In genomic region chr3:14329116-14329830, GRCh38 we compare ENCODE assay signal across 1 cellular context.
TF ChIP-seq lines count a peak whose summit lies in the region.

No MANE protein-coding gene starts in this region.

TF ChIP-seq in K562, 482 proteins besides CTCF, POLR2A, EP300 and RAD21 (continued from another document):
- TF ChIP-seq TSHZ1 (CRISPR knock-in tag; IDR thresholded peaks at IDR 0.05): no peak
- TF ChIP-seq JUNB (CRISPR knock-in tag; conservative IDR thresholded peaks at IDR 0.05): no peak
- no peak for TF ChIP-seq XRCC5 (IDR thresholded peaks at IDR 0.05; ENCODE audit: low read depth, low read length)
- no peak for TF ChIP-seq HNRNPLL (IDR thresholded peaks at IDR 0.05; ENCODE audit: low read depth, low read length, poor library complexity, severe bottlenecking)
- TF ChIP-seq, protein P1, sequence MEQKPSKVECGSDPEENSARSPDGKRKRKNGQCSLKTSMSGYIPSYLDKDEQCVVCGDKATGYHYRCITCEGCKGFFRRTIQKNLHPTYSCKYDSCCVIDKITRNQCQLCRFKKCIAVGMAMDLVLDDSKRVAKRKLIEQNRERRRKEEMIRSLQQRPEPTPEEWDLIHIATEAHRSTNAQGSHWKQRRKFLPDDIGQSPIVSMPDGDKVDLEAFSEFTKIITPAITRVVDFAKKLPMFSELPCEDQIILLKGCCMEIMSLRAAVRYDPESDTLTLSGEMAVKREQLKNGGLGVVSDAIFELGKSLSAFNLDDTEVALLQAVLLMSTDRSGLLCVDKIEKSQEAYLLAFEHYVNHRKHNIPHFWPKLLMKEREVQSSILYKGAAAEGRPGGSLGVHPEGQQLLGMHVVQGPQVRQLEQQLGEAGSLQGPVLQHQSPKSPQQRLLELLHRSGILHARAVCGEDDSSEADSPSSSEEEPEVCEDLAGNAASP (IDR thresholded peaks at IDR 0.05): no peak
- no peak for TF ChIP-seq PHTF2 (CRISPR knock-in tag; IDR thresholded peaks at IDR 0.05)
- TF ChIP-seq ESRRA (IDR thresholded peaks at IDR 0.05; ENCODE audit: borderline replicate concordance, low read depth): no peak
- TF ChIP-seq C11orf30 (IDR thresholded peaks at IDR 0.05; ENCODE audit: low read depth): peak; percentile 49
- no peak for TF ChIP-seq SRSF1 (IDR thresholded peaks at IDR 0.05; ENCODE audit: low read depth, low read length)
- no peak for TF ChIP-seq ZNF408 (CRISPR knock-in tag; IDR thresholded peaks at IDR 0.05; ENCODE audit: low read depth)
- no peak for TF ChIP-seq TARDBP (IDR thresholded peaks at IDR 0.05)
- peak; percentile 87 for TF ChIP-seq SOX6 (IDR thresholded peaks at IDR 0.05)
- no peak for TF ChIP-seq ILF3 (IDR thresholded peaks at IDR 0.05; ENCODE audit: borderline replicate concordance)
- TF ChIP-seq HDAC1 (IDR thresholded peaks at IDR 0.05): no peak
- TF ChIP-seq ZNF41 (CRISPR knock-in tag; conservative IDR thresholded peaks at IDR 0.05): no peak
- no peak for TF ChIP-seq PCBP1 (IDR thresholded peaks at IDR 0.05; ENCODE audit: low read depth, low read length, poor library complexity, severe bottlenecking)
- no peak for TF ChIP-seq POLR2B (IDR thresholded peaks at IDR 0.05; ENCODE audit: low read depth, partially characterized antibody)
- peak; percentile 46 for TF ChIP-seq ZNF316 (IDR thresholded peaks at IDR 0.05)
- TF ChIP-seq, protein P2, sequence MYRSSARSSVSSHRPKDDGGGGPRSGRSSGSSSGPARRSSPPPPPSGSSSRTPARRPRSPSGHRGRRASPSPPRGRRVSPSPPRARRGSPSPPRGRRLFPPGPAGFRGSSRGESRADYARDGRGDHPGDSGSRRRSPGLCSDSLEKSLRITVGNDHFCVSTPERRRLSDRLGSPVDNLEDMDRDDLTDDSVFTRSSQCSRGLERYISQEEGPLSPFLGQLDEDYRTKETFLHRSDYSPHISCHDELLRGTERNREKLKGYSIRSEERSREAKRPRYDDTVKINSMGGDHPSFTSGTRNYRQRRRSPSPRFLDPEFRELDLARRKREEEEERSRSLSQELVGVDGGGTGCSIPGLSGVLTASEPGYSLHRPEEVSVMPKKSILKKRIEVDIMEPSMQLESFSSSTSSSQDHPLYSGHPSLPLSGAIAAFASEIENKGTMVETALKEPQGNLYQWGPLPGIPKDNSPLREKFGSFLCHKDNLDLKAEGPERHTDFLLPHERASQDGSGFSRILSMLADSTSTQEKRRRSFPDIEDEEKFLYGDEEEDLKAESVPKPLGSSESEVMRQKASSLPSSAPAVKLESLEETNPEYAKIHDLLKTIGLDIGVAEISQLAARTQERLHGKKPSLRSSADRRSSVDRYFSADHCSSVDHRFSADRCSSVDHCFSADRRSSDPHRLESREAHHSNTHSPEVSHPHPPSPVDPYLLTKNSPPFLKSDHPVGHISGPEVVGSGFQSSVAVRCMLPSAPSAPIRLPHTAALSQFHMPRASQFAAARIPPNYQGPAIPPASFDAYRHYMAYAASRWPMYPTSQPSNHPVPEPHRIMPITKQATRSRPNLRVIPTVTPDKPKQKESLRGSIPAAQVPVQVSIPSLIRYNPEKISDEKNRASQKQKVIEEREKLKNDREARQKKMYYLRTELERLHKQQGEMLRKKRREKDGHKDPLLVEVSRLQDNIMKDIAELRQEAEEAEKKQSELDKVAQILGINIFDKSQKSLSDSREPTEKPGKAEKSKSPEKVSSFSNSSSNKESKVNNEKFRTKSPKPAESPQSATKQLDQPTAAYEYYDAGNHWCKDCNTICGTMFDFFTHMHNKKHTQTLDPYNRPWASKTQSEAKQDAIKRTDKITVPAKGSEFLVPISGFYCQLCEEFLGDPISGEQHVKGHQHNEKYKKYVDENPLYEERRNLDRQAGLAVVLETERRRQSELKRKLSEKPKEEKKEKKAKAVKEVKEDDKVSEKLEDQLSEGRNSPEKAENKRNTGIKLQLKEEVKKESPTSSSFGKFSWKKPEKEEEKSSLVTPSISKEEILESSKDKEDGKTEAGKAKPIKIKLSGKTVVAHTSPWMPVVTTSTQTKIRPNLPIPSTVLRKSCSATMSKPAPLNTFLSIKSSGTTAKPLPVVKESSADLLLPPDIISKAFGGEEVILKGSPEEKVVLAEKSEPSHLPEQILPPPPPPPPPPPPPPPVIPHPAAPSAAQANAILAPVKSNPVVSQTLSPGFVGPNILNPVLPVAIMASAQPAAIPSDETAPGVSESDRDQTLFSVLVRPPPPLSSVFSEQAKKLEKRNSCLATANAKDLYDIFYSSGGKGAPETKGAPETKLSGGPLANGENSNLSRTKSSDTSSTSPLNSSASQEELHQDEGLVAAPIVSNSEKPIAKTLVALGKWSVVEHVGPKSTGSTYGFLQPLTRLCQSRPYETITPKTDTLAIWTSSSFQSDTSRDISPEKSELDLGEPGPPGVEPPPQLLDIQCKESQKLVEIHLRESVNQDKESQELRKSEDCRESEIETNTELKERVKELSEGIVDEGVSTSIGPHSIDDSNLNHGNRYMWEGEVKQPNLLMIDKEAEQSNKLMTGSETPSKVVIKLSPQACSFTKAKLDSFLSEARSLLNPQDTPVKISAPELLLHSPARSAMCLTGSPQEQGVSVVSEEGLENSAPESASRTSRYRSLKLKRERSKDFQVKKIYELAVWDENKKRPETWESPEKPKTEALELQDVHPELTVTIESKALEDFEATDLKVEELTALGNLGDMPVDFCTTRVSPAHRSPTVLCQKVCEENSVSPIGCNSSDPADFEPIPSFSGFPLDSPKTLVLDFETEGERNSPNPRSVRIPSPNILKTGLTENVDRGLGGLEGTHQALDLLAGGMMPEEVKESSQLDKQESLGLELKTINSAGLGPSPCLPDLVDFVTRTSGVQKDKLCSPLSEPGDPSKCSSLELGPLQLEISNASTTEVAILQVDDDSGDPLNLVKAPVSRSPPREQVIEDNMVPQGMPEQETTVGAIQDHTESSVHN (IDR thresholded peaks at IDR 0.05; ENCODE audit: borderline replicate concordance in 1 of 2, low read depth in 1 of 2): no peak
- TF ChIP-seq ZNF124 (CRISPR knock-in tag; IDR thresholded peaks at IDR 0.05): no peak
- no peak for TF ChIP-seq ZNF75A (CRISPR knock-in tag; IDR thresholded peaks at IDR 0.05)
TF ChIP-seq in K562: peak in this region for 3.
